ENCODE assay signal across 1 cellular context in genomic region chr1:167938083-167938482, GRCh38.
TF ChIP-seq lines count a peak whose summit lies in the region.

No MANE protein-coding gene starts in this region.

TF ChIP-seq in K562, 482 proteins besides CTCF, POLR2A, EP300 and RAD21:
- TF ChIP-seq E2F8 (IDR thresholded peaks at IDR 0.05; ENCODE audit: low read depth, partially characterized antibody) (peak; percentile 23), MAZ (CRISPR knock-in tag; conservative IDR thresholded peaks at IDR 0.05 in 1 of 2, IDR thresholded peaks at IDR 0.05 in 1 of 2) (peak in 1 of 2 experiments; percentile 16; a peak in 1 of 4 replicates), ARID2 (IDR thresholded peaks at IDR 0.05) (peak; percentile 44; the same call in 1 of the 2 replicates), POLR2H (tag; IDR thresholded peaks at IDR 0.05; ENCODE audit: low read depth) (0 out of 2 replicates have a peak, but pooled peaks have one; percentile 39), USF1 (CRISPR knock-in tag; IDR thresholded peaks at IDR 0.05) (no peak), FOXA3 (CRISPR knock-in tag; conservative IDR thresholded peaks at IDR 0.05 in 1 of 2, IDR thresholded peaks at IDR 0.05 in 1 of 2) (peak in 1 of 2 experiments; percentile 57; a peak in 2 of 4 replicates), CHD1 (IDR thresholded peaks at IDR 0.05; ENCODE audit: low read length) (peak; percentile 3), FOXK2 (conservative IDR thresholded peaks at IDR 0.05 in 1 of 2, IDR thresholded peaks at IDR 0.05 in 1 of 2; ENCODE audit: low read depth in 2 of 2) (peak; percentile 55 to 62; a peak in 3 of 4 replicates), GABPA (tag; conservative IDR thresholded peaks at IDR 0.05; ENCODE audit: low read depth) (0 out of 2 replicates have a peak, but pooled peaks have one; percentile 9), ZNF780A (CRISPR knock-in tag; IDR thresholded peaks at IDR 0.05) (no peak), ZNF282 (CRISPR knock-in tag; IDR thresholded peaks at IDR 0.05) (no peak), ARID1B (IDR thresholded peaks at IDR 0.05) (no peak)
- TF ChIP-seq, protein P1, sequence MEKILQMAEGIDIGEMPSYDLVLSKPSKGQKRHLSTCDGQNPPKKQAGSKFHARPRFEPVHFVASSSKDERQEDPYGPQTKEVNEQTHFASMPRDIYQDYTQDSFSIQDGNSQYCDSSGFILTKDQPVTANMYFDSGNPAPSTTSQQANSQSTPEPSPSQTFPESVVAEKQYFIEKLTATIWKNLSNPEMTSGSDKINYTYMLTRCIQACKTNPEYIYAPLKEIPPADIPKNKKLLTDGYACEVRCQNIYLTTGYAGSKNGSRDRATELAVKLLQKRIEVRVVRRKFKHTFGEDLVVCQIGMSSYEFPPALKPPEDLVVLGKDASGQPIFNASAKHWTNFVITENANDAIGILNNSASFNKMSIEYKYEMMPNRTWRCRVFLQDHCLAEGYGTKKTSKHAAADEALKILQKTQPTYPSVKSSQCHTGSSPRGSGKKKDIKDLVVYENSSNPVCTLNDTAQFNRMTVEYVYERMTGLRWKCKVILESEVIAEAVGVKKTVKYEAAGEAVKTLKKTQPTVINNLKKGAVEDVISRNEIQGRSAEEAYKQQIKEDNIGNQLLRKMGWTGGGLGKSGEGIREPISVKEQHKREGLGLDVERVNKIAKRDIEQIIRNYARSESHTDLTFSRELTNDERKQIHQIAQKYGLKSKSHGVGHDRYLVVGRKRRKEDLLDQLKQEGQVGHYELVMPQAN (IDR thresholded peaks at IDR 0.05; ENCODE audit: borderline replicate concordance), result peak; percentile 14; the same call in 1 of the 2 replicates
- TF ChIP-seq, protein P2, sequence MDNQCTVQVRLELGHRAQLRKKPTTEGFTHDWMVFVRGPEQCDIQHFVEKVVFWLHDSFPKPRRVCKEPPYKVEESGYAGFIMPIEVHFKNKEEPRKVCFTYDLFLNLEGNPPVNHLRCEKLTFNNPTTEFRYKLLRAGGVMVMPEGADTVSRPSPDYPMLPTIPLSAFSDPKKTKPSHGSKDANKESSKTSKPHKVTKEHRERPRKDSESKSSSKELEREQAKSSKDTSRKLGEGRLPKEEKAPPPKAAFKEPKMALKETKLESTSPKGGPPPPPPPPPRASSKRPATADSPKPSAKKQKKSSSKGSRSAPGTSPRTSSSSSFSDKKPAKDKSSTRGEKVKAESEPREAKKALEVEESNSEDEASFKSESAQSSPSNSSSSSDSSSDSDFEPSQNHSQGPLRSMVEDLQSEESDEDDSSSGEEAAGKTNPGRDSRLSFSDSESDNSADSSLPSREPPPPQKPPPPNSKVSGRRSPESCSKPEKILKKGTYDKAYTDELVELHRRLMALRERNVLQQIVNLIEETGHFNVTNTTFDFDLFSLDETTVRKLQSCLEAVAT (IDR thresholded peaks at IDR 0.05), result peak in 1 of 2 experiments; percentile 71; a peak in 2 of 4 replicates
- TF ChIP-seq, protein P3, sequence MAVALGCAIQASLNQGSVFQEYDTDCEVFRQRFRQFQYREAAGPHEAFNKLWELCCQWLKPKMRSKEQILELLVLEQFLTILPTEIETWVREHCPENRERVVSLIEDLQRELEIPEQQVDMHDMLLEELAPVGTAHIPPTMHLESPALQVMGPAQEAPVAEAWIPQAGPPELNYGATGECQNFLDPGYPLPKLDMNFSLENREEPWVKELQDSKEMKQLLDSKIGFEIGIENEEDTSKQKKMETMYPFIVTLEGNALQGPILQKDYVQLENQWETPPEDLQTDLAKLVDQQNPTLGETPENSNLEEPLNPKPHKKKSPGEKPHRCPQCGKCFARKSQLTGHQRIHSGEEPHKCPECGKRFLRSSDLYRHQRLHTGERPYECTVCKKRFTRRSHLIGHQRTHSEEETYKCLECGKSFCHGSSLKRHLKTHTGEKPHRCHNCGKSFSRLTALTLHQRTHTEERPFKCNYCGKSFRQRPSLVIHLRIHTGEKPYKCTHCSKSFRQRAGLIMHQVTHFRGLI (CRISPR knock-in tag; IDR thresholded peaks at IDR 0.05), result 0 out of 2 replicates have a peak, but pooled peaks have one; percentile 8
- TF ChIP-seq, protein P4, sequence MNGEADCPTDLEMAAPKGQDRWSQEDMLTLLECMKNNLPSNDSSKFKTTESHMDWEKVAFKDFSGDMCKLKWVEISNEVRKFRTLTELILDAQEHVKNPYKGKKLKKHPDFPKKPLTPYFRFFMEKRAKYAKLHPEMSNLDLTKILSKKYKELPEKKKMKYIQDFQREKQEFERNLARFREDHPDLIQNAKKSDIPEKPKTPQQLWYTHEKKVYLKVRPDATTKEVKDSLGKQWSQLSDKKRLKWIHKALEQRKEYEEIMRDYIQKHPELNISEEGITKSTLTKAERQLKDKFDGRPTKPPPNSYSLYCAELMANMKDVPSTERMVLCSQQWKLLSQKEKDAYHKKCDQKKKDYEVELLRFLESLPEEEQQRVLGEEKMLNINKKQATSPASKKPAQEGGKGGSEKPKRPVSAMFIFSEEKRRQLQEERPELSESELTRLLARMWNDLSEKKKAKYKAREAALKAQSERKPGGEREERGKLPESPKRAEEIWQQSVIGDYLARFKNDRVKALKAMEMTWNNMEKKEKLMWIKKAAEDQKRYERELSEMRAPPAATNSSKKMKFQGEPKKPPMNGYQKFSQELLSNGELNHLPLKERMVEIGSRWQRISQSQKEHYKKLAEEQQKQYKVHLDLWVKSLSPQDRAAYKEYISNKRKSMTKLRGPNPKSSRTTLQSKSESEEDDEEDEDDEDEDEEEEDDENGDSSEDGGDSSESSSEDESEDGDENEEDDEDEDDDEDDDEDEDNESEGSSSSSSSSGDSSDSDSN (IDR thresholded peaks at IDR 0.05; ENCODE audit: borderline replicate concordance in 1 of 2, low read depth in 2 of 2, low read length in 2 of 2), result 0 out of 4 replicates have a peak, but pooled peaks of 1 of the 2 experiments have one; percentile 4
- TF ChIP-seq, protein P5, sequence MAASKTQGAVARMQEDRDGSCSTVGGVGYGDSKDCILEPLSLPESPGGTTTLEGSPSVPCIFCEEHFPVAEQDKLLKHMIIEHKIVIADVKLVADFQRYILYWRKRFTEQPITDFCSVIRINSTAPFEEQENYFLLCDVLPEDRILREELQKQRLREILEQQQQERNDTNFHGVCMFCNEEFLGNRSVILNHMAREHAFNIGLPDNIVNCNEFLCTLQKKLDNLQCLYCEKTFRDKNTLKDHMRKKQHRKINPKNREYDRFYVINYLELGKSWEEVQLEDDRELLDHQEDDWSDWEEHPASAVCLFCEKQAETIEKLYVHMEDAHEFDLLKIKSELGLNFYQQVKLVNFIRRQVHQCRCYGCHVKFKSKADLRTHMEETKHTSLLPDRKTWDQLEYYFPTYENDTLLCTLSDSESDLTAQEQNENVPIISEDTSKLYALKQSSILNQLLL (CRISPR knock-in tag; IDR thresholded peaks at IDR 0.05; ENCODE audit: borderline replicate concordance), result no peak
- TF ChIP-seq, protein P6, sequence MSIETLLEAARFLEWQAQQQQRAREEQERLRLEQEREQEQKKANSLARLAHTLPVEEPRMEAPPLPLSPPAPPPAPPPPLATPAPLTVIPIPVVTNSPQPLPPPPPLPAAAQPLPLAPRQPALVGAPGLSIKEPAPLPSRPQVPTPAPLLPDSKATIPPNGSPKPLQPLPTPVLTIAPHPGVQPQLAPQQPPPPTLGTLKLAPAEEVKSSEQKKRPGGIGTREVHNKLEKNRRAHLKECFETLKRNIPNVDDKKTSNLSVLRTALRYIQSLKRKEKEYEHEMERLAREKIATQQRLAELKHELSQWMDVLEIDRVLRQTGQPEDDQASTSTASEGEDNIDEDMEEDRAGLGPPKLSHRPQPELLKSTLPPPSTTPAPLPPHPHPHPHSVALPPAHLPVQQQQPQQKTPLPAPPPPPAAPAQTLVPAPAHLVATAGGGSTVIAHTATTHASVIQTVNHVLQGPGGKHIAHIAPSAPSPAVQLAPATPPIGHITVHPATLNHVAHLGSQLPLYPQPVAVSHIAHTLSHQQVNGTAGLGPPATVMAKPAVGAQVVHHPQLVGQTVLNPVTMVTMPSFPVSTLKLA (conservative IDR thresholded peaks at IDR 0.05), result peak in 1 of 2 experiments; percentile 38; a peak in 2 of 4 replicates
TF ChIP-seq in K562: peak in this region for 13.
